Comparison of ENCODE assay signal across 10 cellular contexts in genomic region chrX:2708601-2709200, GRCh38. TPM values are rescaled to one million over a fixed set of nuclear protein-coding genes. Genes with fewer than 3 reads are reported as not detected.
DNase-seq lines count a peak whose midpoint lies in the region; ATAC-seq, FAIRE-seq and TF ChIP-seq lines count a peak whose summit lies in the region.
"Had no signal": no experiment of that assay in that cellular context is flagged by ENCODE, and none has a peak within 500 bp of the region (broad histone marks: within the 10 kb centered on the region; RNA-seq: fewer than 3 reads in every experiment).

No MANE protein-coding gene starts in this region.

- H3K4me1 Mint-ChIP-seq in activated naive CD4-positive, alpha-beta T cell treated with anti-CD3 and anti-CD28 coated beads, Interleukin-2, amount 10 ng/mL, durations not matched to agents 7 days and 5 days, result peaks cover 75% of the 10 kb centered on the region
- peaks cover 48% of the 10 kb centered on the region for H3K4me1 Mint-ChIP-seq in activated T-helper 17 cell treated with anti-CD3 and anti-CD28 coated beads, Interleukin-2, amount 50 U/mL, for 72 hours
- peaks cover 51% of the 10 kb centered on the region for H3K4me1 Mint-ChIP-seq in type B pancreatic cell (ENCODE audit: unreplicated experiment)

- no peaks in the 10 kb centered on the region for H3K27me3 ChIP-seq in keratinocyte (ENCODE audit: control insufficient read depth, extremely low read depth, insufficient read depth, low read length)

- FAIRE-seq in keratinocyte (lab: Jason Lieb, UNC), result no peak

- TF ChIP-seq CTCF in keratinocyte (optimal IDR thresholded peaks at IDR 0.05 in 1 of 3, IDR thresholded peaks at IDR 0.05 in 1 of 3, conservative IDR thresholded peaks at IDR 0.05 in 1 of 3; ENCODE audit: extremely low read depth in 1 of 3, insufficient read depth in 2 of 3, low read length in 3 of 3) (no peak), type B pancreatic cell (conservative IDR thresholded peaks at IDR 0.05) (no peak)

- H3K27me3 Mint-ChIP-seq in activated naive CD4-positive, alpha-beta T cell treated with anti-CD3 and anti-CD28 coated beads, Interleukin-2, amount 10 ng/mL, durations not matched to agents 7 days and 5 days, result no peaks in the 10 kb centered on the region
- H3K27me3 Mint-ChIP-seq in activated T-helper 17 cell treated with anti-CD3 and anti-CD28 coated beads, Interleukin-2, amount 50 U/mL, for 72 hours, result no peaks in the 10 kb centered on the region
- no peaks in the 10 kb centered on the region for H3K27me3 Mint-ChIP-seq in type B pancreatic cell

- H3K9me3 Mint-ChIP-seq in activated naive CD4-positive, alpha-beta T cell treated with anti-CD3 and anti-CD28 coated beads, Interleukin-2, amount 10 ng/mL, durations not matched to agents 7 days and 5 days, result no peaks in the 10 kb centered on the region
- H3K9me3 Mint-ChIP-seq in activated T-helper 17 cell treated with anti-CD3 and anti-CD28 coated beads, Interleukin-2, amount 50 U/mL, for 72 hours, result no peaks in the 10 kb centered on the region
- no peaks in the 10 kb centered on the region for H3K9me3 Mint-ChIP-seq in type B pancreatic cell
- H3K9me3 Mint-ChIP-seq: GM23338 had no signal

- H3K27ac ChIP-seq in keratinocyte (ENCODE audit: control insufficient read depth, insufficient read depth, low read length), result peak overlapping the region; percentile 99

- H3K79me2 ChIP-seq in keratinocyte (ENCODE audit: control insufficient read depth, insufficient read depth, low read length), result peaks cover 74% of the 10 kb centered on the region

- no peak for DNase-seq in activated naive CD4-positive, alpha-beta T cell treated with anti-CD3 and anti-CD28 coated beads, Interleukin-2, amount 10 ng/mL, durations not matched to agents 7 days and 5 days
- DNase-seq in activated naive CD4-positive, alpha-beta T cell treated with anti-CD3 and anti-CD28 coated beads, Interleukin-2, amount 50 U/mL, for 16 hours, result no peak
- DNase-seq in keratinocyte (ENCODE audit: low read depth, low spot score) (no peak), type B pancreatic cell (ENCODE audit: extremely low spot score, unreplicated experiment) (no peak), epidermal melanocyte (ENCODE audit: insufficient read length, low spot score) (no peak), retina (no peak), hippocampal formation (lab: John Stamatoyannopoulos, UW) (no peak)
- DNase-seq: NCI-H510A had no signal

- H2AFZ ChIP-seq in keratinocyte (ENCODE audit: control insufficient read depth, low read length), result no peak overlapping the region
- H2AFZ ChIP-seq: GM23338 had no signal

- H3K4me2 ChIP-seq in keratinocyte (ENCODE audit: control insufficient read depth, extremely low read depth, insufficient read depth, low read depth, low read length), result peak overlapping the region; percentile 100

- H3K9ac ChIP-seq in keratinocyte (ENCODE audit: control insufficient read depth, extremely low read depth, insufficient read depth, low read length), result peak overlapping the region; percentile 83

- no peak overlapping the region for H3K4me3 Mint-ChIP-seq in activated naive CD4-positive, alpha-beta T cell treated with anti-CD3 and anti-CD28 coated beads, Interleukin-2, amount 10 ng/mL, durations not matched to agents 7 days and 5 days
- H3K4me3 Mint-ChIP-seq in activated T-helper 17 cell treated with anti-CD3 and anti-CD28 coated beads, Interleukin-2, amount 50 U/mL, for 72 hours, result peak overlapping the region; percentile 60
- H3K4me3 Mint-ChIP-seq in type B pancreatic cell, result peak overlapping the region; percentile 78
- H3K4me3 Mint-ChIP-seq: GM23338 had no signal

- H3K36me3 Mint-ChIP-seq in activated naive CD4-positive, alpha-beta T cell treated with anti-CD3 and anti-CD28 coated beads, Interleukin-2, amount 10 ng/mL, durations not matched to agents 7 days and 5 days, result peaks cover 45% of the 10 kb centered on the region
- peaks cover 66% of the 10 kb centered on the region for H3K36me3 Mint-ChIP-seq in activated T-helper 17 cell treated with anti-CD3 and anti-CD28 coated beads, Interleukin-2, amount 50 U/mL, for 72 hours (ENCODE audit: low read depth)
- peaks cover 11% of the 10 kb centered on the region for H3K36me3 Mint-ChIP-seq in type B pancreatic cell

- H4K20me1 ChIP-seq in keratinocyte (ENCODE audit: control insufficient read depth, extremely low read depth, insufficient read depth, low read length), result no peaks in the 10 kb centered on the region

- CTCF ChIA-PET in activated naive CD4-positive, alpha-beta T cell treated with anti-CD3 and anti-CD28 coated beads, Interleukin-2, amount 10 ng/mL, durations not matched to agents 7 days and 5 days (lab: Charles Lee), result no interaction called here

- dilution Hi-C loops in keratinocyte (cut with MboI; ENCODE audit: extremely low pct_ligation_motif_present, low sequenced_read_pairs), result no loop called here

- peak overlapping the region; percentile 81 for H3K27ac Mint-ChIP-seq in activated naive CD4-positive, alpha-beta T cell treated with anti-CD3 and anti-CD28 coated beads, Interleukin-2, amount 10 ng/mL, durations not matched to agents 7 days and 5 days
- peak overlapping the region; percentile 93 for H3K27ac Mint-ChIP-seq in activated T-helper 17 cell treated with anti-CD3 and anti-CD28 coated beads, Interleukin-2, amount 50 U/mL, for 72 hours
- H3K27ac Mint-ChIP-seq in type B pancreatic cell, result peak overlapping the region; percentile 97
- H3K27ac Mint-ChIP-seq: GM23338 had no signal

- H3K4me1 ChIP-seq in keratinocyte (ENCODE audit: control insufficient read depth, extremely low read depth, insufficient read depth, low read length), result peaks cover 56% of the 10 kb centered on the region

- no peak for ATAC-seq in activated T-helper 17 cell treated with anti-CD3 and anti-CD28 coated beads, Interleukin-2, amount 50 U/mL, for 72 hours (replicated peaks)

- H3K36me3 ChIP-seq in keratinocyte (ENCODE audit: control insufficient read depth in 2 of 2, extremely low read depth in 1 of 2, insufficient read depth in 2 of 2, low read length in 2 of 2), result peaks cover 2 to 20% of the 10 kb centered on the region in 2 experiments

- no peaks in the 10 kb centered on the region for H3K9me3 ChIP-seq in keratinocyte (ENCODE audit: control insufficient read depth, low read depth, low read length)

- H3K4me3 ChIP-seq in keratinocyte (ENCODE audit: control insufficient read depth in 2 of 3, extremely low read depth in 1 of 3, insufficient read depth in 2 of 3, low read depth in 1 of 3, low read length in 3 of 3), result peak overlapping the region in 1 of 3 experiments; percentile 15
- H3K4me3 ChIP-seq: GM23338 had no signal

- peaks cover 7% of the 10 kb centered on the region for H3K9me1 ChIP-seq in keratinocyte (ENCODE audit: control insufficient read depth, extremely low read depth, insufficient read depth, low read length)

RNA-seq across cellular contexts. Expression of gene CD99, which starts 17.6 kb away (rescaled TPM):
- 100 to 1,000 TPM; 157 to 231 TPM for total RNA-seq in activated T-helper 17 cell treated with anti-CD3 and anti-CD28 coated beads, Interleukin-2, amount 50 U/mL, for 72 hours
- polyA plus RNA-seq in keratinocyte, result 33.8 to 165 TPM (median 74.4 TPM) in 3 replicates
- 38.5 TPM for polyA plus RNA-seq in keratinocyte (2011; ENCODE audit: low read depth)
- polyA plus RNA-seq in keratinocyte (2011; cell fraction: cytosol; rRNA removed), result 68.5 and 123 TPM in 2 replicates
- 96.6 and 113 TPM in 2 replicates for polyA plus RNA-seq in keratinocyte (2011; cell fraction: nucleus; rRNA removed)
- 71.6 and 247 TPM in 2 replicates for polyA plus RNA-seq in keratinocyte (2012; ENCODE audit: low replicate concordance)
- polyA minus RNA-seq in keratinocyte, result 31.3 to 57.0 TPM (median 41.1 TPM) in 3 replicates
- polyA minus RNA-seq in keratinocyte (2011; cell fraction: cytosol; rRNA and poly(A)+ RNA removed), result 60.2 TPM
- polyA minus RNA-seq in keratinocyte (2011; cell fraction: nucleus; rRNA and poly(A)+ RNA removed), result 26.3 and 33.7 TPM in 2 replicates
- total RNA-seq in type B pancreatic cell (ENCODE audit: low replicate concordance), result 292 and 372 TPM in 2 replicates

RNA-seq across cellular contexts. Expression of gene XG, which starts 43.1 kb away (rescaled TPM):
- total RNA-seq in activated T-helper 17 cell treated with anti-CD3 and anti-CD28 coated beads, Interleukin-2, amount 50 U/mL, for 72 hours, result under 1 TPM in 1 of 2 donors, not detected in 1; 0.34 TPM
- 56.5 to 74.4 TPM (median 70.9 TPM) in 3 replicates for polyA plus RNA-seq in keratinocyte
- polyA plus RNA-seq in keratinocyte (2011; ENCODE audit: low read depth), result 17.7 TPM
- 54.9 and 70.1 TPM in 2 replicates for polyA plus RNA-seq in keratinocyte (2011; cell fraction: cytosol; rRNA removed)
- polyA plus RNA-seq in keratinocyte (2011; cell fraction: nucleus; rRNA removed), result 87.6 and 94.9 TPM in 2 replicates
- polyA plus RNA-seq in keratinocyte (2012; ENCODE audit: low replicate concordance), result 46.5 and 57.1 TPM in 2 replicates
- polyA minus RNA-seq in keratinocyte, result 20.9 to 40.6 TPM (median 37.7 TPM) in 3 replicates
- polyA minus RNA-seq in keratinocyte (2011; cell fraction: cytosol; rRNA and poly(A)+ RNA removed), result 48.2 TPM
- 44.5 and 64.5 TPM in 2 replicates for polyA minus RNA-seq in keratinocyte (2011; cell fraction: nucleus; rRNA and poly(A)+ RNA removed)
- total RNA-seq in type B pancreatic cell (ENCODE audit: low replicate concordance), result 0.55 and 0.63 TPM in 2 replicates
